ENCODE assay signal across 8 cellular contexts in the genomic region with DNA sequence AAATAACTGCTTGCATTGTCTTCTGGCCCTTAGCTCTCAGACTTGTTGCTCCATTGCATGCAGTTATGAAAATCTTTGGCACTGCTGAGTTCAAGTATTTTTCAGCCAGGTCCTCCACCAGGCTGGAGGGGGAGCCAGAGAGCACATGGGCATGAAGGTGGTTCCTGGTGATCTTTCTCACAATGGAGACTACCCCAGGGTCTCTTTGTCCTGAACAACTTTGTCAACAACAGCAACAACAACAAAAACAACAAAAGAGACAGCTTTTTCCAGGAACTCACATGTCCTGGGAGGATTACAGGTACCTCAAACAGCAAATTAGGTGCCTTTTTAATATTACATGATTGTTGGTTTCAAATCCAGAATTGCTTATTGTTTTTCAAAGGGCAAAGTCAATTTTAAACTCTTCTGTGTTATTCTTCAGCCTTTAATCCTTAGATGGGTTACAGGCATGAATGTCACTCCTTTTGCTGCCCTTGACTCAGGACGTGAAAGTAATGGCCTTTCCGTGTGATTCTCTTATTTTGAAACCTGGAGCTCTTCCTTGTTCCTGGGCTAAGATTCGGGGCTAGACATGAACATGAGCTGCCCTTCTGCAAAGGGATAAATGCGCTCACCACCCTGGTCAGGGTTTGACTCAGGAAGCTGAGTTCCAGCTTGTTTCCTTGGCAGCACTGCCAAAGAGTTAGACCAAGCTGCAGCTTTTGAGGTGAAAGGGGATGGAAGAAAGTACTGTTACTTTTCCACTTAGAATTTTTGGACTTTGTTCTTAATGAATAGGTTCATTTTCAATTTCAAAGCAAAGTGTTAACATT. TPM values are rescaled to one million over a fixed set of nuclear protein-coding genes. Genes with fewer than 3 reads are reported as not detected.
A peak's percentile ranks its signal among the peaks of the same experiment; 100 is the strongest.
DNase-seq lines count a peak whose midpoint lies in the region; TF ChIP-seq lines count a peak whose summit lies in the region.

No MANE protein-coding gene starts in this region.

- H2AFZ ChIP-seq in trophoblast cell (ENCODE audit: insufficient read depth, low read length, poor library complexity): no peak overlapping the region

- H3K9me3 ChIP-seq in trophoblast cell (ENCODE audit: insufficient read depth, low read depth, low read length): peaks cover 7% of the 10 kb centered on the region

- H3K79me1 ChIP-seq in trophoblast cell (ENCODE audit: low read length): peaks cover 7% of the 10 kb centered on the region

- no peak overlapping the region for H3K27ac ChIP-seq in trophoblast cell (ENCODE audit: low read depth, low read length)

- peaks cover 65% of the 10 kb centered on the region for H3K4me1 Mint-ChIP-seq in activated T-helper 1 cell treated with anti-CD3 and anti-CD28 coated beads, Interleukin-12 subunit alpha, Interleukin-12 subunit beta, Interleukin-2, Interleukin-4 antibody, amounts not matched to agents 30 ng/mL and 10 ng/mL and 1 ng/mL, durations not matched to agents 14 hours and 24 hours and 36 hours (ENCODE audit: low read depth)

- H3K36me3 Mint-ChIP-seq in activated T-helper 1 cell treated with anti-CD3 and anti-CD28 coated beads, Interleukin-12 subunit alpha, Interleukin-12 subunit beta, Interleukin-2, Interleukin-4 antibody, amounts not matched to agents 30 ng/mL and 10 ng/mL and 1 ng/mL, durations not matched to agents 14 hours and 24 hours and 36 hours (ENCODE audit: low read depth): peaks cover 40% of the 10 kb centered on the region

- DNase-seq in NCI-H748 treated with DMSO at 0.1 percent for 48 hours (lab: John Stamatoyannopoulos, UW) (peak; percentile 12), fibroblast of villous mesenchyme (ENCODE audit: low read depth) (peak; percentile 63), trophoblast cell (peak; percentile 40 to 72), dedifferentiated amniotic fluid mesenchymal stem cell (ENCODE audit: extremely low spot score) (no peak), middle frontal gyrus (ENCODE audit: extremely low spot score, low spot score) (no peak), amniotic stem cell (lab: John Stamatoyannopoulos, UW) (no peak)
- DNase-seq in activated T-helper 1 cell treated with anti-CD3 and anti-CD28 coated beads, Interleukin-12 subunit alpha, Interleukin-12 subunit beta, Interleukin-2, Interleukin-4 antibody, amounts not matched to agents 30 ng/mL and 10 ng/mL and 1 ng/mL, durations not matched to agents 14 hours and 24 hours and 36 hours (ENCODE audit: low spot score): peak; percentile 60

- no peak overlapping the region for H3K18ac ChIP-seq in trophoblast cell (ENCODE audit: low read length)

- H3K9ac ChIP-seq in trophoblast cell (ENCODE audit: low read length): no peak overlapping the region

- H2AK5ac ChIP-seq in trophoblast cell (ENCODE audit: low read length): no peak overlapping the region

- peak overlapping the region; percentile 85 for H3K4me2 ChIP-seq in trophoblast cell (ENCODE audit: low read length)

- intact Hi-C loops in activated T-helper 1 cell treated with anti-CD3 and anti-CD28 coated beads, Interleukin-12 subunit alpha, Interleukin-12 subunit beta, Interleukin-2, Interleukin-4 antibody, amounts not matched to agents 30 ng/mL and 10 ng/mL and 1 ng/mL, durations not matched to agents 14 hours and 24 hours and 36 hours (cut with micrococcal nuclease): loop anchor here (1.0 to 10.0 kb wide), 9 partner anchors 47 to 816 kb away; a partner anchor contains a TSS

- H2BK120ac ChIP-seq in trophoblast cell (ENCODE audit: insufficient read depth, low read length, poor library complexity): no peak overlapping the region

- TF ChIP-seq CTCF in GM12875 (IDR thresholded peaks at IDR 0.05; ENCODE audit: borderline replicate concordance, insufficient read depth, low read depth, low read length): peak; percentile 86
- TF ChIP-seq CTCF in fibroblast of villous mesenchyme (IDR thresholded peaks at IDR 0.05; ENCODE audit: insufficient read depth, low read depth, low read length): peak; percentile 78

- H3K4me3 Mint-ChIP-seq in activated T-helper 1 cell treated with anti-CD3 and anti-CD28 coated beads, Interleukin-12 subunit alpha, Interleukin-12 subunit beta, Interleukin-2, Interleukin-4 antibody, amounts not matched to agents 30 ng/mL and 10 ng/mL and 1 ng/mL, durations not matched to agents 14 hours and 24 hours and 36 hours: peak overlapping the region; percentile 95

- no peak overlapping the region for H4K8ac ChIP-seq in trophoblast cell (ENCODE audit: low read depth, low read length)

- peak overlapping the region; percentile 75 for H3K4me3 ChIP-seq in GM12875 (ENCODE audit: low read depth, low read length)
- peak overlapping the region; percentile 69 for H3K4me3 ChIP-seq in fibroblast of villous mesenchyme (ENCODE audit: low read depth, low read length)
- peak overlapping the region; percentile 85 for H3K4me3 ChIP-seq in trophoblast cell (ENCODE audit: low read depth, low read length)

- no peak overlapping the region for H2BK12ac ChIP-seq in trophoblast cell (ENCODE audit: low read length)

- peaks cover 5 to 17% of the 10 kb centered on the region in 2 experiments for H3K4me1 ChIP-seq in trophoblast cell (ENCODE audit: control insufficient read depth in 1 of 2, insufficient read depth in 2 of 2, low read length in 2 of 2)

- no peak overlapping the region for H3K23ac ChIP-seq in trophoblast cell (ENCODE audit: low read length)

- H3K9me3 Mint-ChIP-seq in activated T-helper 1 cell treated with anti-CD3 and anti-CD28 coated beads, Interleukin-12 subunit alpha, Interleukin-12 subunit beta, Interleukin-2, Interleukin-4 antibody, amounts not matched to agents 30 ng/mL and 10 ng/mL and 1 ng/mL, durations not matched to agents 14 hours and 24 hours and 36 hours: no peaks in the 10 kb centered on the region

- peaks cover 22% of the 10 kb centered on the region for H3K27me3 Mint-ChIP-seq in activated T-helper 1 cell treated with anti-CD3 and anti-CD28 coated beads, Interleukin-12 subunit alpha, Interleukin-12 subunit beta, Interleukin-2, Interleukin-4 antibody, amounts not matched to agents 30 ng/mL and 10 ng/mL and 1 ng/mL, durations not matched to agents 14 hours and 24 hours and 36 hours (ENCODE audit: insufficient read depth)

- peaks cover 23% of the 10 kb centered on the region for H3K27me3 ChIP-seq in trophoblast cell (ENCODE audit: insufficient read depth, low read length)

- H2BK5ac ChIP-seq in trophoblast cell (ENCODE audit: low read depth, low read length, poor library complexity): no peak overlapping the region

- H3K79me2 ChIP-seq in trophoblast cell (ENCODE audit: control insufficient read depth, insufficient read depth, low read length, poor library complexity): peaks cover 4% of the 10 kb centered on the region

- H4K91ac ChIP-seq in trophoblast cell (ENCODE audit: low read depth, low read length): no peak overlapping the region

- no peak overlapping the region for H3K14ac ChIP-seq in trophoblast cell (ENCODE audit: low read length)

- H3K27ac Mint-ChIP-seq in activated T-helper 1 cell treated with anti-CD3 and anti-CD28 coated beads, Interleukin-12 subunit alpha, Interleukin-12 subunit beta, Interleukin-2, Interleukin-4 antibody, amounts not matched to agents 30 ng/mL and 10 ng/mL and 1 ng/mL, durations not matched to agents 14 hours and 24 hours and 36 hours: peak overlapping the region; percentile 96

- no CpG with 5 or more reads among the region's 4 CpGs for WGBS in trophoblast cell (ENCODE audit: extremely low coverage, insufficient coverage, insufficient read length)

- H3K36me3 ChIP-seq in trophoblast cell (ENCODE audit: control insufficient read depth in 1 of 2, insufficient read depth in 2 of 2, low read length in 2 of 2): peaks cover 13 to 16% of the 10 kb centered on the region in 2 experiments

- no peak overlapping the region for H4K12ac ChIP-seq in trophoblast cell (ENCODE audit: low read depth, low read length)

- H3K4ac ChIP-seq in trophoblast cell (ENCODE audit: low read depth, low read length): no peak overlapping the region

RNA-seq across cellular contexts. Expression of a gene that starts 1.8 kb away (rescaled TPM):
- total RNA-seq in activated T-helper 1 cell treated with anti-CD3 and anti-CD28 coated beads, Interleukin-12 subunit alpha, Interleukin-12 subunit beta, Interleukin-2, Interleukin-4 antibody, amounts not matched to agents 30 ng/mL and 10 ng/mL and 1 ng/mL, durations not matched to agents 14 hours and 24 hours and 36 hours: 135 and 139 TPM in 2 replicates
- 89.2 and 101 TPM in 2 replicates for total RNA-seq in fibroblast of villous mesenchyme
- 29.5 and 29.8 TPM in 2 replicates for polyA plus RNA-seq in trophoblast cell (2013)

Comparison
In these comparisons a context has a peak if more than half of its experiments do, and no peak if none do; other contexts are left out.
1. DNase-seq: peak in NCI-H748 treated with DMSO at 0.1 percent for 48 hours (single experiment), activated T-helper 1 cell treated with anti-CD3 and anti-CD28 coated beads, Interleukin-12 subunit alpha, Interleukin-12 subunit beta, Interleukin-2, Interleukin-4 antibody, amounts not matched to agents 30 ng/mL and 10 ng/mL and 1 ng/mL, durations not matched to agents 14 hours and 24 hours and 36 hours (single experiment), fibroblast of villous mesenchyme (single experiment) and trophoblast cell (2 of 2); none in dedifferentiated amniotic fluid mesenchymal stem cell (single experiment), middle frontal gyrus (single experiment) and amniotic stem cell (single experiment).
2. Peak in every context shown above with its lines, with median percentiles within 50 percentile points of each other: H3K4me3 ChIP-seq.